ENCODE assay signal across 8 cellular contexts in genomic region chr6:75349262-75349984, GRCh38.
DNase-seq lines count a peak whose midpoint lies in the region; ATAC-seq and TF ChIP-seq lines count a peak whose summit lies in the region.

No MANE protein-coding gene starts in this region.

- H3K36me3 ChIP-seq in RWPE2 (ENCODE audit: low read depth), result no peaks in the 10 kb centered on the region

- no peaks in the 10 kb centered on the region for H3K9me3 ChIP-seq in RWPE2 (ENCODE audit: severe bottlenecking)

- no peaks in the 10 kb centered on the region for H3K4me1 ChIP-seq in RWPE2 (ENCODE audit: insufficient read depth, poor library complexity, severe bottlenecking)

- in situ Hi-C loops in GM13976 (cut with MboI; ENCODE audit: low sequenced_read_pairs, unreplicated experiment), result no loop called here

- 0 out of 3 replicates have a peak, but pooled peaks have one; percentile 40 for ATAC-seq in RWPE2 (ENCODE audit: low read depth)
- peak; percentile 47 to 59 for ATAC-seq in left cardiac atrium
- ATAC-seq in natural killer cell, result no peak

- no peak overlapping the region for H3K4me3 Mint-ChIP-seq in natural killer cell

- H3K27ac ChIP-seq in RWPE2 (ENCODE audit: poor library complexity, severe bottlenecking), result no peak overlapping the region

- no peaks in the 10 kb centered on the region for H3K27me3 ChIP-seq in RWPE2 (ENCODE audit: insufficient read depth, poor library complexity, severe bottlenecking)

- no peaks in the 10 kb centered on the region for H3K4me1 Mint-ChIP-seq in natural killer cell

- H3K4me3 ChIP-seq in RWPE2 (ENCODE audit: severe bottlenecking) (no peak overlapping the region), retinal pigment epithelial cell (ENCODE audit: low read length) (peak overlapping the region; percentile 56)

- H3K27ac Mint-ChIP-seq in natural killer cell, result no peak overlapping the region

- TF ChIP-seq CTCF in GM13976 (IDR thresholded peaks at IDR 0.05; ENCODE audit: borderline replicate concordance, control extremely low read depth, extremely low read depth, insufficient read depth, missing control alignments) (no peak), RWPE2 (IDR thresholded peaks at IDR 0.05; ENCODE audit: poor library complexity, severe bottlenecking) (no peak), retinal pigment epithelial cell (conservative IDR thresholded peaks at IDR 0.05; ENCODE audit: low read depth, low read length) (peak; percentile 35), natural killer cell (IDR thresholded peaks at IDR 0.05) (no peak)

- DNase-seq in GM13976 (ENCODE audit: low spot score) (peak; percentile 45), RWPE2 (ENCODE audit: low spot score) (no peak), left cardiac atrium (no peak), retinal pigment epithelial cell (ENCODE audit: low read depth) (no peak), pons (ENCODE audit: low spot score) (no peak), NCI-H1930 (lab: John Stamatoyannopoulos, UW) (no peak), natural killer cell (no peak)
- DNase-seq in stimulated activated CD4-positive, alpha-beta T cell treated with anti-CD3 and anti-CD28 coated beads, Interleukin-12 subunit alpha, Interleukin-12 subunit beta, amount 100 ng/mL, for 4 hours, result no peak

- no peaks in the 10 kb centered on the region for H3K36me3 Mint-ChIP-seq in natural killer cell

- no peaks in the 10 kb centered on the region for H3K9me3 Mint-ChIP-seq in natural killer cell

- intact Hi-C loops in left cardiac atrium (cut with DNase I), result no loop called here
- intact Hi-C loops in natural killer cell (cut with micrococcal nuclease), result no loop called here

- peaks cover 16 to 25% of the 10 kb centered on the region in 2 donors for H3K27me3 Mint-ChIP-seq in natural killer cell (ENCODE audit: low read depth in 2 of 2)

Comparison
In these comparisons a context has a peak if more than half of its experiments do, and no peak if none do; other contexts are left out.
1. ATAC-seq: peak in RWPE2 (single experiment) and left cardiac atrium (2 of 2); none in natural killer cell (0 of 3).